In the genomic region with DNA sequence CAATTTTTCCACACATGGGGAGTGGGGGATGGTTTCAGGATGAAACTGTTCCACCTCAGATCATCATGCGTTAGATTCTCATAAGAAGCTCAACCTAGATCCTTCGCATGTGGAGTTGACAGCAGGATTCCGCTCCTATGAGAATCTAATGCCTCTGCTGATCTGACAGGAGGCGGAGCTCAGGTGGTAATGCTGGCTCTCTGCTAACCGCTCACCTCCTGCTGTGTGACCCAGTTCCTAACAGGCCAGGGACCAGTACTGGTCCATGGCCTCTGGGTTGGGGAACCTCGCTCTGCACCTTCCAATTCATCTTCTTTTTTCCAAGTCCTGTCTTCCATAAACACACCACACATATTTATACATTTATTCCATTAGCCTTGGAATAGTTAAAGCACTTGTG, we compare ENCODE assay signal across 24 cellular contexts.
"Had no signal": no experiment of that assay in that cellular context is flagged by ENCODE, and none has a peak within 500 bp of the region (broad histone marks: within the 10 kb centered on the region; RNA-seq: fewer than 3 reads in every experiment).

No MANE protein-coding gene starts in this region.

- H3K9me3 ChIP-seq: ovary, right lobe of liver, stomach, thyroid gland, upper lobe of left lung, vagina had no signal

- H3K27ac ChIP-seq: neural progenitor cell, ovary, parathyroid adenoma, psoas muscle, right lobe of liver, sigmoid colon, stomach, thoracic aorta, thyroid gland, tibial nerve, upper lobe of left lung, vagina had no signal

- H3K27me3 ChIP-seq: neural progenitor cell, ovary, right lobe of liver, sigmoid colon, stomach, thyroid gland, tibial nerve, upper lobe of left lung, vagina had no signal

- ATAC-seq: psoas muscle; right cardiac atrium; right lobe of liver; stimulated activated effector memory CD8-positive, alpha-beta T cell treated with anti-CD3 and anti-CD28 coated beads, Interleukin-12 subunit alpha, Interleukin-12 subunit beta, amount 100 ng/mL, for 72 hours; stimulated activated naive B cell treated with anti-CD40 and anti-IgM and Interleukin-4, amounts not matched to agents 10 μg/mL and 1 μg/mL and 100 μg/mL, for 72 hours had no signal

- H3K36me3 ChIP-seq: neural progenitor cell, ovary, right lobe of liver, sigmoid colon, stomach, thoracic aorta, thyroid gland, tibial nerve, upper lobe of left lung, vagina had no signal

- H3K4me1 ChIP-seq: neural progenitor cell, parathyroid adenoma, psoas muscle, right lobe of liver, sigmoid colon, stomach, upper lobe of left lung, vagina had no signal

- H3K4me3 ChIP-seq: neural progenitor cell, ovary, psoas muscle, right lobe of liver, sigmoid colon, stomach, thoracic aorta, thyroid gland, tibial nerve, upper lobe of left lung, vagina had no signal

- DNase-seq: occipital lobe; ovary; posterior cingulate gyrus; psoas muscle; right cardiac atrium; right lobe of liver; sigmoid colon; small intestine; stimulated activated CD4-positive, alpha-beta T cell treated with anti-CD3 and anti-CD28 coated beads, Interleukin-15, amount 100 ng/mL, for 24 hours; stimulated activated CD4-positive, alpha-beta T cell treated with anti-CD3 and anti-CD28 coated beads, Interleukin-2, amount 100 ng/mL, for 24 hours; stimulated activated CD4-positive, alpha-beta T cell treated with anti-CD3 and anti-CD28 coated beads, Interleukin-2, amount 100 ng/mL, for 48 hours; stimulated activated CD4-positive, alpha-beta T cell treated with anti-CD3 and anti-CD28 coated beads, Interleukin-4, amount 100 ng/mL, for 24 hours; stimulated activated naive B cell treated with anti-CD40 and anti-IgM and Interleukin-4, amounts not matched to agents 10 μg/mL and 1 μg/mL and 100 μg/mL, for 72 hours; stimulated activated naive CD4-positive, alpha-beta T cell treated with Interleukin-2 at 50 U/mL for 16 hours; stomach; thyroid gland; trophoblast cell; upper lobe of left lung had no signal
